ENCODE assay signal across 8 cellular contexts in genomic region chr3:182909318-182910040, GRCh38.
DNase-seq lines count a peak whose midpoint lies in the region; ATAC-seq and TF ChIP-seq lines count a peak whose summit lies in the region.

No MANE protein-coding gene starts in this region.

- peaks cover 4% of the 10 kb centered on the region for H3K36me3 ChIP-seq in brain microvascular endothelial cell (replicated peaks)

- H3K27me3 ChIP-seq in brain microvascular endothelial cell (replicated peaks) = no peaks in the 10 kb centered on the region

- in situ Hi-C loops in brain microvascular endothelial cell (cut with HindIII; ENCODE audit: low pct_ligation_motif_present, low sequenced_read_pairs) = no loop called here

- H3K27ac Mint-ChIP-seq in neural crest cell (ENCODE audit: unreplicated experiment) = no peak overlapping the region

- H3K4me3 ChIP-seq in brain microvascular endothelial cell (ENCODE audit: low read depth, low read length) = no peak overlapping the region

- H3K4me3 Mint-ChIP-seq in neural crest cell = no peak overlapping the region

- DNase-seq in NCI-H345 treated with DMSO at 0.1 percent for 48 hours (lab: John Stamatoyannopoulos, UW; ENCODE audit: unreplicated experiment) (peak; percentile 9), NCI-H345 (lab: John Stamatoyannopoulos, UW) (no peak), brain microvascular endothelial cell (no peak), neural crest cell (ENCODE audit: low read depth, low spot score) (no peak), NCI-H2029 treated with DMSO at 0.1 percent for 48 hours (lab: John Stamatoyannopoulos, UW) (no peak), T-helper 9 cell (no peak)

- ATAC-seq in GM18519 (IDR thresholded peaks at IDR 0.05; ENCODE audit: low FRiP score, unreplicated experiment) = no peak

- peak; percentile 67 for TF ChIP-seq CTCF in LNCAP (IDR thresholded peaks at IDR 0.05)
- TF ChIP-seq CTCF in brain microvascular endothelial cell (IDR thresholded peaks at IDR 0.05; ENCODE audit: low read depth, low read length, missing control alignments) = peak; percentile 50
- TF ChIP-seq CTCF in neural crest cell (conservative IDR thresholded peaks at IDR 0.05) = peak; percentile 74

- H3K9me3 Mint-ChIP-seq in neural crest cell = no peaks in the 10 kb centered on the region

- no peak overlapping the region for H3K27ac ChIP-seq in brain microvascular endothelial cell

- peaks cover 13% of the 10 kb centered on the region for H3K4me1 Mint-ChIP-seq in neural crest cell

- no peaks in the 10 kb centered on the region for H3K36me3 Mint-ChIP-seq in neural crest cell (ENCODE audit: low read depth)

- no peaks in the 10 kb centered on the region for H3K27me3 Mint-ChIP-seq in neural crest cell (ENCODE audit: low read depth)
